In genomic region chr3:165725296-165725695, GRCh38 we compare ENCODE assay signal across 22 cellular contexts.
"Had no signal": no experiment of that assay in that cellular context is flagged by ENCODE, and none has a peak within 500 bp of the region (broad histone marks: within the 10 kb centered on the region; RNA-seq: fewer than 3 reads in every experiment).

No MANE protein-coding gene starts in this region.

- H3K4me3 ChIP-seq: esophagus muscularis mucosa, gastroesophageal sphincter, mucosa of descending colon, spleen, testis, tibial nerve, upper lobe of right lung, vagina had no signal

- H3K4me1 ChIP-seq: esophagus muscularis mucosa, gastroesophageal sphincter, spleen, testis, tibial nerve, upper lobe of right lung, vagina had no signal

- DNase-seq: effector memory CD4-positive, alpha-beta T cell; foreskin fibroblast; glutamatergic neuron; islet precursor cell; mammary epithelial cell; mucosa of descending colon; naive thymus-derived CD8-positive, alpha-beta T cell; posterior cingulate gyrus; spleen; stimulated activated CD4-positive, alpha-beta T cell treated with anti-CD3 and anti-CD28 coated beads, Interleukin-15, amount 100 ng/mL, for 24 hours; stimulated activated CD4-positive, alpha-beta T cell treated with anti-CD3 and anti-CD28 coated beads, Interleukin-1b, Interleukin-23, amount 100 ng/mL, for 48 hours; stimulated activated CD4-positive, alpha-beta T cell treated with anti-CD3 and anti-CD28 coated beads, Interleukin-4, amount 100 ng/mL, for 24 hours; stimulated activated naive CD8-positive, alpha-beta T cell treated with anti-CD3 and anti-CD28 coated beads, Interleukin-15, amount 100 ng/mL, for 72 hours; testis; upper lobe of right lung had no signal

- H3K36me3 ChIP-seq: esophagus muscularis mucosa, gastroesophageal sphincter, spleen, tibial nerve, upper lobe of right lung, vagina had no signal

- H3K36me3 Mint-ChIP-seq: naive thymus-derived CD8-positive, alpha-beta T cell; stimulated activated memory B cell treated with anti-CD40 and anti-IgM and Interleukin-4, amounts not matched to agents 10 μg/mL and 1 μg/mL and 100 μg/mL, for 72 hours had no signal

- H3K27me3 ChIP-seq: esophagus muscularis mucosa, gastroesophageal sphincter, spleen, testis, tibial nerve, upper lobe of right lung, vagina had no signal

- H3K9me3 ChIP-seq: testis, upper lobe of right lung, vagina had no signal

- H3K4me1 Mint-ChIP-seq: naive thymus-derived CD8-positive, alpha-beta T cell; stimulated activated memory B cell treated with anti-CD40 and anti-IgM and Interleukin-4, amounts not matched to agents 10 μg/mL and 1 μg/mL and 100 μg/mL, for 72 hours; stimulated activated naive CD8-positive, alpha-beta T cell treated with anti-CD3 and anti-CD28 coated beads, Interleukin-15, amount 100 ng/mL, for 72 hours had no signal

- H3K27me3 Mint-ChIP-seq: naive thymus-derived CD8-positive, alpha-beta T cell; stimulated activated memory B cell treated with anti-CD40 and anti-IgM and Interleukin-4, amounts not matched to agents 10 μg/mL and 1 μg/mL and 100 μg/mL, for 72 hours; stimulated activated naive CD8-positive, alpha-beta T cell treated with anti-CD3 and anti-CD28 coated beads, Interleukin-15, amount 100 ng/mL, for 72 hours had no signal

- H3K27ac ChIP-seq: esophagus muscularis mucosa, gastroesophageal sphincter, spleen, testis, tibial nerve, upper lobe of right lung, vagina had no signal

- ATAC-seq: gastroesophageal sphincter; left lobe of liver; mucosa of descending colon; naive thymus-derived CD8-positive, alpha-beta T cell; sciatic nerve; stimulated activated memory B cell treated with anti-CD40 and anti-IgM and Interleukin-4, amounts not matched to agents 10 μg/mL and 1 μg/mL and 100 μg/mL, for 72 hours; stimulated activated naive CD8-positive, alpha-beta T cell treated with anti-CD3 and anti-CD28 coated beads, Interleukin-15, amount 100 ng/mL, for 72 hours; upper lobe of right lung had no signal

- H3K4me3 Mint-ChIP-seq: naive thymus-derived CD8-positive, alpha-beta T cell; stimulated activated memory B cell treated with anti-CD40 and anti-IgM and Interleukin-4, amounts not matched to agents 10 μg/mL and 1 μg/mL and 100 μg/mL, for 72 hours; stimulated activated naive CD8-positive, alpha-beta T cell treated with anti-CD3 and anti-CD28 coated beads, Interleukin-15, amount 100 ng/mL, for 72 hours had no signal

- H3K27ac Mint-ChIP-seq: naive thymus-derived CD8-positive, alpha-beta T cell; stimulated activated memory B cell treated with anti-CD40 and anti-IgM and Interleukin-4, amounts not matched to agents 10 μg/mL and 1 μg/mL and 100 μg/mL, for 72 hours; stimulated activated naive CD8-positive, alpha-beta T cell treated with anti-CD3 and anti-CD28 coated beads, Interleukin-15, amount 100 ng/mL, for 72 hours had no signal
